Comparison of ENCODE assay signal across 9 cellular contexts in genomic region chr2:55223958-55224760, GRCh38. TPM values are rescaled to one million over a fixed set of nuclear protein-coding genes. Genes with fewer than 3 reads are reported as not detected.
DNase-seq lines count a peak whose midpoint lies in the region; ATAC-seq and TF ChIP-seq lines count a peak whose summit lies in the region.
"Had no signal": no experiment of that assay in that cellular context is flagged by ENCODE, and none has a peak within 500 bp of the region (broad histone marks: within the 10 kb centered on the region; RNA-seq: fewer than 3 reads in every experiment).

No MANE protein-coding gene starts in this region.

- no peak overlapping the region for H4K12ac ChIP-seq in trophoblast cell (ENCODE audit: low read depth, low read length)

- H3K18ac ChIP-seq in trophoblast cell (ENCODE audit: low read length): no peak overlapping the region

- no peak for TF ChIP-seq EP300 in upper lobe of left lung (IDR thresholded peaks at IDR 0.05)

- H3K36me3 Mint-ChIP-seq in activated naive CD4-positive, alpha-beta T cell treated with anti-CD3 and anti-CD28 coated beads for 36 hours (ENCODE audit: low read depth): peaks cover 8% of the 10 kb centered on the region
- peaks cover 46% of the 10 kb centered on the region for H3K36me3 Mint-ChIP-seq in brain

- no peak overlapping the region for H2BK5ac ChIP-seq in trophoblast cell (ENCODE audit: low read depth, low read length, poor library complexity)

- CTCF ChIA-PET in activated naive CD4-positive, alpha-beta T cell treated with anti-CD3 and anti-CD28 coated beads for 36 hours (lab: Charles Lee): interaction anchor here (0.6 to 0.8 kb wide), 2 partner anchors 207 to 349 kb away, joined by 3 read pairs; no protein-coding TSS in a partner anchor

- H3K4me1 ChIP-seq in mucosa of descending colon (ENCODE audit: low read depth) (peaks cover 5% of the 10 kb centered on the region), upper lobe of left lung (peaks cover 6 to 21% (median 17%) of the 10 kb centered on the region in 4 donors), trophoblast cell (ENCODE audit: control insufficient read depth in 1 of 2, insufficient read depth in 2 of 2, low read length in 2 of 2) (no peaks in the 10 kb centered on the region)

- H4K8ac ChIP-seq in trophoblast cell (ENCODE audit: low read depth, low read length): no peak overlapping the region

- no peak overlapping the region for H3K4ac ChIP-seq in trophoblast cell (ENCODE audit: low read depth, low read length)

- intact Hi-C loops in activated naive CD4-positive, alpha-beta T cell treated with anti-CD3 and anti-CD28 coated beads for 36 hours (cut with micrococcal nuclease): loop anchor here (1.0 to 5.0 kb wide), 8 partner anchors 8 to 1107 kb away; partner anchors contain the start of genes ACYP2, CFAP36, CLHC1 and EML6
- intact Hi-C loops in mucosa of descending colon (cut with DNase I, micrococcal nuclease): no loop called here

- H3K4me2 ChIP-seq in trophoblast cell (ENCODE audit: low read length): no peak overlapping the region

- no peaks in the 10 kb centered on the region for H3K27me3 ChIP-seq in upper lobe of left lung
- no peaks in the 10 kb centered on the region for H3K27me3 ChIP-seq in trophoblast cell (ENCODE audit: insufficient read depth, low read length)

- H3K9me3 Mint-ChIP-seq in activated naive CD4-positive, alpha-beta T cell treated with anti-CD3 and anti-CD28 coated beads for 36 hours: no peaks in the 10 kb centered on the region
- H3K9me3 Mint-ChIP-seq in brain: peaks cover 0 to 6% (median 0%) of the 10 kb centered on the region in 5 experiments

- no peak overlapping the region for H3K9ac ChIP-seq in trophoblast cell (ENCODE audit: low read length)

- peak overlapping the region; percentile 68 for H3K27ac Mint-ChIP-seq in activated naive CD4-positive, alpha-beta T cell treated with anti-CD3 and anti-CD28 coated beads for 36 hours
- no peak overlapping the region for H3K27ac Mint-ChIP-seq in brain

- 93 to 95% methylated on average over 25 of the region's 25 CpGs for WGBS in upper lobe of left lung, 2 donors
- WGBS in trophoblast cell (ENCODE audit: extremely low coverage, insufficient coverage, insufficient read length): no CpG with 5 or more reads among the region's 25 CpGs

- no peak overlapping the region for H3K23ac ChIP-seq in trophoblast cell (ENCODE audit: low read length)

- no peak overlapping the region for H3K14ac ChIP-seq in trophoblast cell (ENCODE audit: low read length)

- H3K4me1 Mint-ChIP-seq in activated naive CD4-positive, alpha-beta T cell treated with anti-CD3 and anti-CD28 coated beads for 36 hours (ENCODE audit: low read depth): peaks cover 36% of the 10 kb centered on the region
- H3K4me1 Mint-ChIP-seq in brain: peaks cover 15% of the 10 kb centered on the region

- ATAC-seq in mucosa of descending colon: peak; percentile 6
- peak; percentile 1 to 51 for ATAC-seq in upper lobe of left lung (ENCODE audit: low FRiP score in 2 of 2)

- H2BK12ac ChIP-seq in trophoblast cell (ENCODE audit: low read length): no peak overlapping the region

- H3K9me3 ChIP-seq in mucosa of descending colon (no peaks in the 10 kb centered on the region), upper lobe of left lung (no peaks in the 10 kb centered on the region), trophoblast cell (ENCODE audit: insufficient read depth, low read depth, low read length) (peaks cover 3% of the 10 kb centered on the region)

- peaks cover 2% of the 10 kb centered on the region for H3K79me1 ChIP-seq in trophoblast cell (ENCODE audit: low read length)

- H2BK120ac ChIP-seq in trophoblast cell (ENCODE audit: insufficient read depth, low read length, poor library complexity): no peak overlapping the region

- H2AK5ac ChIP-seq in trophoblast cell (ENCODE audit: low read length): no peak overlapping the region

- H3K4me3 Mint-ChIP-seq in activated naive CD4-positive, alpha-beta T cell treated with anti-CD3 and anti-CD28 coated beads for 36 hours: peak overlapping the region; percentile 71
- H3K4me3 Mint-ChIP-seq in brain: peak overlapping the region in 3 of 5 experiments; percentile 19 to 57 (median 30)

- TF ChIP-seq POLR2A in upper lobe of left lung (IDR thresholded peaks at IDR 0.05): no peak

- H3K79me2 ChIP-seq in trophoblast cell (ENCODE audit: control insufficient read depth, insufficient read depth, low read length, poor library complexity): peaks cover 2% of the 10 kb centered on the region

- H3K27me3 Mint-ChIP-seq in activated naive CD4-positive, alpha-beta T cell treated with anti-CD3 and anti-CD28 coated beads for 36 hours (ENCODE audit: low read depth): no peaks in the 10 kb centered on the region
- H3K27me3 Mint-ChIP-seq in brain: no peaks in the 10 kb centered on the region

- H3K4me3 ChIP-seq in mucosa of descending colon (no peak overlapping the region), upper lobe of left lung (peak overlapping the region in 3 of 4 donors; percentile 65 to 84 (median 75)), trophoblast cell (ENCODE audit: low read depth, low read length) (no peak overlapping the region)

- H3K36me3 ChIP-seq in mucosa of descending colon (ENCODE audit: low read depth) (no peaks in the 10 kb centered on the region), upper lobe of left lung (no peaks in the 10 kb centered on the region), trophoblast cell (ENCODE audit: control insufficient read depth in 1 of 2, insufficient read depth in 2 of 2, low read length in 2 of 2) (peaks cover 6% of the 10 kb centered on the region in 2 experiments)

- TF ChIP-seq CTCF in brain (conservative IDR thresholded peaks at IDR 0.05) (no peak), mucosa of descending colon (IDR thresholded peaks at IDR 0.05) (no peak), upper lobe of left lung (IDR thresholded peaks at IDR 0.05) (no peak)

- H3K27ac ChIP-seq in upper lobe of left lung (peak overlapping the region; percentile 89 to 96 (median 92)), trophoblast cell (ENCODE audit: low read depth, low read length) (no peak overlapping the region)

- no peak overlapping the region for H2AFZ ChIP-seq in trophoblast cell (ENCODE audit: insufficient read depth, low read length, poor library complexity)

- no peak overlapping the region for H4K91ac ChIP-seq in trophoblast cell (ENCODE audit: low read depth, low read length)

- DNase-seq in activated naive CD4-positive, alpha-beta T cell treated with anti-CD3 and anti-CD28 coated beads for 36 hours: no peak
- DNase-seq in activated naive CD4-positive, alpha-beta T cell (lab: John Stamatoyannopoulos, UW): no peak
- peak in 2 of 3 donors; percentile 37 to 55 for DNase-seq in mucosa of descending colon
- DNase-seq in upper lobe of left lung: peak in 1 of 2 donors; percentile 62
- no peak for DNase-seq in trophoblast cell
- no peak for DNase-seq in GDM1 (lab: John Stamatoyannopoulos, UW)
- no peak for DNase-seq in COLO668 (lab: John Stamatoyannopoulos, UW; ENCODE audit: unreplicated experiment)
- DNase-seq: GOT3 had no signal

RNA-seq across cellular contexts. Expression of gene CLHC1, which starts 7.9 kb away (rescaled TPM):
- 1 to 10 TPM; 2.4 to 3.1 TPM for total RNA-seq in activated naive CD4-positive, alpha-beta T cell treated with anti-CD3 and anti-CD28 coated beads for 36 hours
- 1.5 TPM for polyA plus RNA-seq in brain (ENCODE audit: insufficient read depth, low read depth, low replicate concordance)
- 10 to 100 TPM in 2 of 3 donors, 1 to 10 TPM in 1; 9.2 to 15.5 (median 13.2) TPM for total RNA-seq in mucosa of descending colon
- total RNA-seq in upper lobe of left lung: 10 to 100 TPM in 4 of 6 donors, 1 to 10 TPM in 2; 3.7 to 27.1 (median 11.9) TPM
- polyA plus RNA-seq in trophoblast cell (2013): 7.7 and 8.0 TPM in 2 replicates

RNA-seq across cellular contexts. Expression of gene RPS27A, which starts 8.3 kb away (rescaled TPM):
- 1,000 to 10,000 TPM; 1,468 to 1,556 TPM for total RNA-seq in activated naive CD4-positive, alpha-beta T cell treated with anti-CD3 and anti-CD28 coated beads for 36 hours
- polyA plus RNA-seq in brain (ENCODE audit: insufficient read depth, low read depth, low replicate concordance): 885 TPM
- 100 to 1,000 TPM; 654 to 808 (median 725) TPM for total RNA-seq in mucosa of descending colon
- total RNA-seq in upper lobe of left lung: 100 to 1,000 TPM; 191 to 894 (median 676) TPM
- polyA plus RNA-seq in trophoblast cell (2013): 1,897 and 1,908 TPM in 2 replicates

RNA-seq across cellular contexts. Expression of gene MTIF2, which starts 44.9 kb away (rescaled TPM):
- 10 to 100 TPM; 43.9 to 44.2 TPM for total RNA-seq in activated naive CD4-positive, alpha-beta T cell treated with anti-CD3 and anti-CD28 coated beads for 36 hours
- polyA plus RNA-seq in brain (ENCODE audit: insufficient read depth, low read depth, low replicate concordance): 11.6 TPM
- total RNA-seq in mucosa of descending colon: 10 to 100 TPM; 33.5 to 46.8 (median 39.9) TPM
- total RNA-seq in upper lobe of left lung: 10 to 100 TPM; 15.0 to 45.1 (median 22.8) TPM
- 20.1 and 21.2 TPM in 2 replicates for polyA plus RNA-seq in trophoblast cell (2013)

Comparison
In these comparisons a context has a peak if more than half of its experiments do, and no peak if none do; other contexts are left out.
1. DNase-seq: peak in mucosa of descending colon (2 of 3); none in activated naive CD4-positive, alpha-beta T cell treated with anti-CD3 and anti-CD28 coated beads for 36 hours (single experiment), activated naive CD4-positive, alpha-beta T cell (0 of 4), trophoblast cell (0 of 2), GDM1 (single experiment) and COLO668 (single experiment).
2. H3K4me3 ChIP-seq: peak in upper lobe of left lung (3 of 4); none in mucosa of descending colon (single experiment) and trophoblast cell (single experiment).